Comparison of ENCODE assay signal across 16 cellular contexts in genomic region chr1:43881415-43881814, GRCh38. TPM values are rescaled to one million over a fixed set of nuclear protein-coding genes. Genes with fewer than 3 reads are reported as not detected.
DNase-seq lines count a peak whose midpoint lies in the region; TF ChIP-seq lines count a peak whose summit lies in the region.
"Had no signal": no experiment of that assay in that cellular context is flagged by ENCODE, and none has a peak within 500 bp of the region (broad histone marks: within the 10 kb centered on the region; RNA-seq: fewer than 3 reads in every experiment).

No MANE protein-coding gene starts in this region.

- CTCF ChIA-PET in HEK293 (lab: Yijun Ruan, JAX): interaction anchor here (0.7 to 1.0 kb wide), 2 partner anchors 117 to 240 kb away, joined by 3 read pairs; no protein-coding TSS in a partner anchor

- peaks cover 2% of the 10 kb centered on the region for H3K36me3 Mint-ChIP-seq in neural progenitor cell
- H3K36me3 Mint-ChIP-seq: activated naive CD4-positive, alpha-beta T cell treated with anti-CD3 and anti-CD28 coated beads, Interleukin-2, amount 50 U/mL, for 72 hours had no signal

- H3K27me3 ChIP-seq in brain microvascular endothelial cell (replicated peaks) (no peaks in the 10 kb centered on the region), neural progenitor cell (no peaks in the 10 kb centered on the region)

- H3K79me2 ChIP-seq in neural progenitor cell (ENCODE audit: low read depth): no peaks in the 10 kb centered on the region

- peaks cover 6% of the 10 kb centered on the region for H3K4me1 Mint-ChIP-seq in neural progenitor cell

- H3K27me3 Mint-ChIP-seq in neural progenitor cell (ENCODE audit: insufficient read depth, low read depth): no peaks in the 10 kb centered on the region

- no peak overlapping the region for H3K27ac Mint-ChIP-seq in neural progenitor cell

- H3K9me3 Mint-ChIP-seq in neural progenitor cell: no peaks in the 10 kb centered on the region
- H3K9me3 Mint-ChIP-seq: activated naive CD4-positive, alpha-beta T cell treated with anti-CD3 and anti-CD28 coated beads, Interleukin-2, amount 50 U/mL, for 72 hours had no signal

- H3K9me3 ChIP-seq in HEK293 (ENCODE audit: control insufficient read depth, insufficient read depth, low read depth, low read length) (no peaks in the 10 kb centered on the region), neural progenitor cell (ENCODE audit: low read depth) (no peaks in the 10 kb centered on the region)
- H3K9me3 ChIP-seq: thoracic aorta had no signal

- no peaks in the 10 kb centered on the region for H4K20me1 ChIP-seq in neural progenitor cell (ENCODE audit: low read depth)

- DNase-seq in NCI-H82 (lab: John Stamatoyannopoulos, UW) (peak; percentile 71), brain microvascular endothelial cell (no peak), neural progenitor cell (ENCODE audit: low spot score) (peak; percentile 34), NCI-H524 (lab: John Stamatoyannopoulos, UW) (no peak), NCI-H2029 (lab: John Stamatoyannopoulos, UW) (no peak), G401 (ENCODE audit: low spot score) (no peak)
- DNase-seq in activated CD4-positive, alpha-beta T cell treated with anti-CD3 and anti-CD28 coated beads for 4 hours: no peak
- DNase-seq: activated CD8-positive, alpha-beta memory T cell treated with anti-CD3 and anti-CD28 coated beads, Interleukin-2, amount 50 U/mL, for 4 hours; cerebellar nuclear complex; NCI-H1436 treated with DMSO at 0.1 percent for 48 hours; NCI-H524 treated with DMSO at 0.1 percent for 48 hours; SHP77 treated with DMSO at 0.1 percent for 48 hours had no signal

- TF ChIP-seq CTCF in HEK293 (tag by site-specific recombination; IDR thresholded peaks at IDR 0.05) (no peak), brain microvascular endothelial cell (IDR thresholded peaks at IDR 0.05; ENCODE audit: low read depth, low read length, missing control alignments) (peak; percentile 29), neural progenitor cell (IDR thresholded peaks at IDR 0.05) (no peak)

- no peak overlapping the region for H2AFZ ChIP-seq in neural progenitor cell (replicated peaks)

- peaks cover 12% of the 10 kb centered on the region for H3F3A ChIP-seq in neural progenitor cell (ENCODE audit: low read depth)

- H3K4me3 ChIP-seq in HEK293 (ENCODE audit: low read depth, low read length) (no peak overlapping the region), brain microvascular endothelial cell (ENCODE audit: low read depth, low read length) (no peak overlapping the region), neural progenitor cell (no peak overlapping the region)
- H3K4me3 ChIP-seq: thoracic aorta had no signal

- POLR2A ChIA-PET in HEK293 (lab: Yijun Ruan, JAX): no interaction called here

- H3K27ac ChIP-seq in HEK293 (ENCODE audit: extremely low read depth, low read depth, low read length) (no peak overlapping the region), brain microvascular endothelial cell (no peak overlapping the region), neural progenitor cell (no peak overlapping the region)
- H3K27ac ChIP-seq: thoracic aorta had no signal

- no peak overlapping the region for H3K9ac ChIP-seq in neural progenitor cell

- H3K4me1 ChIP-seq in HEK293 (ENCODE audit: control insufficient read depth, insufficient read depth, low read length) (no peaks in the 10 kb centered on the region), neural progenitor cell (peaks cover 13% of the 10 kb centered on the region)

- no peak overlapping the region for H3K4me3 Mint-ChIP-seq in neural progenitor cell

- H3K36me3 ChIP-seq in HEK293 (ENCODE audit: control insufficient read depth in 2 of 2, insufficient read depth in 1 of 2, low read length in 2 of 2) (no peaks in the 10 kb centered on the region), brain microvascular endothelial cell (replicated peaks) (no peaks in the 10 kb centered on the region), neural progenitor cell (no peaks in the 10 kb centered on the region)
- H3K36me3 ChIP-seq: thoracic aorta had no signal

- in situ Hi-C loops in brain microvascular endothelial cell (cut with HindIII; ENCODE audit: low pct_ligation_motif_present, low sequenced_read_pairs) (no loop called here), G401 (cut with HindIII; ENCODE audit: low sequenced_read_pairs) (no loop called here)

- no peak overlapping the region for H3K4me2 ChIP-seq in neural progenitor cell

TF ChIP-seq in HEK293, 187 proteins besides CTCF, POLR2A, EP300 and RAD21:
- TF ChIP-seq ZIC2 (tag by site-specific recombination; IDR thresholded peaks at IDR 0.05) (peak; percentile 75), ZNF623 (tag by site-specific recombination; IDR thresholded peaks at IDR 0.05) (no peak), GLIS1 (tag by site-specific recombination; IDR thresholded peaks at IDR 0.05) (peak; percentile 40; the same call in 1 of the 2 replicates)

RNA-seq across cellular contexts. Expression of gene ARTN, which starts 52.2 kb away (rescaled TPM):
- total RNA-seq in neural progenitor cell (ENCODE audit: low replicate concordance): 2.9 and 4.1 TPM in 2 replicates
- not detected in 2 replicates for total RNA-seq in G401 (2014; rRNA removed; shearing (Covaris generic))
- total RNA-seq: osteoblast had no signal

Comparison
In these comparisons a context has a peak if more than half of its experiments do, and no peak if none do; other contexts are left out.
1. DNase-seq: peak in NCI-H82 (single experiment) and neural progenitor cell (single experiment); none in brain microvascular endothelial cell (single experiment), NCI-H524 (0 of 2), activated CD4-positive, alpha-beta T cell treated with anti-CD3 and anti-CD28 coated beads for 4 hours (0 of 2), NCI-H2029 (single experiment) and G401 (single experiment).